Comparison of ENCODE assay signal across 9 cellular contexts in the genomic region with DNA sequence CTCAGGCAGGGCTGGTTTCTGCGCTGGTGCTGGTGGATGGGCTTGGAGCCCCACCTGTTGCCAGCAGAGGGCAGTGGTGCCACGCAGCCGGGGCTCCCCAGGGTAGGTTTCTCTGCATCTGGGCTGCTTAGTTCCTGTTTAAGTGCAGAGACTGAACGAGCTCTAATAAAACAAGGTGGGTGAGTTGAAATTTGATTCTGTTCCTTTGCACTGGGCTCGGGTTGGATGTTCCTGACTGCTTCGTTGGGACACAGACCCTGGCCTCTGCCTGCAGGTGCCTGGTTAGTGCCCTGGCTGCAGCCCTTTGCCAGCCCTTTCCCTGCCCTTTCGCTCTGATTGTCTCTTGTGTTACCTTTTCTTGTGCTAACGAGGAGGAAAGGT. TPM values are rescaled to one million over a fixed set of nuclear protein-coding genes. Genes with fewer than 3 reads are reported as not detected.
DNase-seq lines count a peak whose midpoint lies in the region; ATAC-seq and TF ChIP-seq lines count a peak whose summit lies in the region.
"Had no signal": no experiment of that assay in that cellular context is flagged by ENCODE, and none has a peak within 500 bp of the region (broad histone marks: within the 10 kb centered on the region; RNA-seq: fewer than 3 reads in every experiment).

No MANE protein-coding gene starts in this region.

- DNase-seq in Caki2 (ENCODE audit: low read depth) (peak; percentile 64), NCI-H510A (lab: John Stamatoyannopoulos, UW) (peak; percentile 80), chondrocyte (ENCODE audit: low spot score) (no peak), left lobe of liver (ENCODE audit: low spot score) (peak; percentile 78)
- DNase-seq in activated CD4-positive, alpha-beta T cell treated with anti-CD3 and anti-CD28 coated beads for 4 hours, result peak; percentile 79 to 84
- peak; percentile 83 for DNase-seq in stimulated activated CD4-positive, alpha-beta T cell treated with anti-CD3 and anti-CD28 coated beads, Interleukin-4, amount 100 ng/mL, for 1 hour

- in situ Hi-C loops in Caki2 (cut with HindIII; ENCODE audit: low pct_unique_long_range_greater_than_20kb, low sequenced_read_pairs), result no loop called here

- H3K9me3 Mint-ChIP-seq in chondrocyte (ENCODE audit: low read depth), result no peaks in the 10 kb centered on the region

- no peaks in the 10 kb centered on the region for H3K36me3 Mint-ChIP-seq in chondrocyte (ENCODE audit: low read depth)

- peaks cover 6% of the 10 kb centered on the region for H3K4me1 Mint-ChIP-seq in chondrocyte (ENCODE audit: low read depth)

- no peak overlapping the region for H3K27ac Mint-ChIP-seq in chondrocyte (ENCODE audit: unreplicated experiment)

- peak; percentile 97 for TF ChIP-seq CTCF in chondrocyte (IDR thresholded peaks at IDR 0.05)

- ATAC-seq in HG02610 (IDR thresholded peaks at IDR 0.05; ENCODE audit: unreplicated experiment), result peak; percentile 74
- ATAC-seq in left lobe of liver, result peak; percentile 97
- ATAC-seq in GM19395 (IDR thresholded peaks at IDR 0.05; ENCODE audit: unreplicated experiment), result no peak

- no peak overlapping the region for H3K4me3 Mint-ChIP-seq in chondrocyte (ENCODE audit: unreplicated experiment)

- H3K27me3 Mint-ChIP-seq in chondrocyte (ENCODE audit: low read depth), result no peaks in the 10 kb centered on the region

RNA-seq across cellular contexts. Expression of a gene that starts 30.0 kb away (rescaled TPM):
- 88.5 and 138 TPM in 2 replicates for total RNA-seq in Caki2 (2014; rRNA removed; shearing (Covaris generic); ENCODE audit: low replicate concordance)
- total RNA-seq in chondrocyte (53.7 to 62.9 TPM (median 59.8 TPM) in 3 replicates), left lobe of liver (46.2 TPM)

RNA-seq across cellular contexts. Expression of a gene that starts 46.5 kb away (rescaled TPM):
- total RNA-seq in Caki2 (2014; rRNA removed; shearing (Covaris generic); ENCODE audit: low replicate concordance), result 0.98 and 1.1 TPM in 2 replicates
- total RNA-seq in chondrocyte (16.2 to 20.5 TPM (median 19.0 TPM) in 3 replicates), left lobe of liver (64.1 TPM)

RNA-seq across cellular contexts. Expression of a gene that starts 57.9 kb away (rescaled TPM):
- total RNA-seq in Caki2 (2014; rRNA removed; shearing (Covaris generic); ENCODE audit: low replicate concordance), result not detected in 2 replicates
- not detected in 3 replicates for total RNA-seq in chondrocyte
- total RNA-seq in left lobe of liver, result 0.08 TPM
- total RNA-seq: T-helper 1 cell treated with Interleukin-12 subunit alpha and Interleukin-12 subunit beta and Interleukin-4 antibody, amounts not matched to agents 30 ng/mL and 1 ng/mL, for 36 hours had no signal
